In genomic region chr4:74486905-74487304, GRCh38 we compare ENCODE assay signal across 1 cellular context.
TF ChIP-seq lines count a peak whose summit lies in the region.

No MANE protein-coding gene starts in this region.

TF ChIP-seq in GM23338, 12 proteins besides CTCF, POLR2A, EP300 and RAD21 (continued from another document):
- TF ChIP-seq ZNF462 (CRISPR knock-in tag; IDR thresholded peaks at IDR 0.05) = no peak
- no peak for TF ChIP-seq ZNF331 (CRISPR knock-in tag; IDR thresholded peaks at IDR 0.05; ENCODE audit: low read depth)
- no peak for TF ChIP-seq JUNB (IDR thresholded peaks at IDR 0.05; ENCODE audit: unreplicated experiment)
- TF ChIP-seq ZNF114 (CRISPR knock-in tag; IDR thresholded peaks at IDR 0.05) = no peak
TF ChIP-seq in GM23338: peak in this region for 0.
